1 cellular context compared by ENCODE assay signal in genomic region chr7:76165973-76166403, GRCh38.
TF ChIP-seq lines count a peak whose summit lies in the region.

No MANE protein-coding gene starts in this region.

TF ChIP-seq in H1, 55 proteins besides CTCF, POLR2A, EP300 and RAD21:
- no peak for TF ChIP-seq KDM5A (IDR thresholded peaks at IDR 0.05; ENCODE audit: low read length)
